ENCODE assay signal across 14 cellular contexts in genomic region chr11:77090373-77091111, GRCh38. TPM values are rescaled to one million over a fixed set of nuclear protein-coding genes. Genes with fewer than 3 reads are reported as not detected.
DNase-seq lines count a peak whose midpoint lies in the region; ATAC-seq and TF ChIP-seq lines count a peak whose summit lies in the region.
"Had no signal": no experiment of that assay in that cellular context is flagged by ENCODE, and none has a peak within 500 bp of the region (broad histone marks: within the 10 kb centered on the region; RNA-seq: fewer than 3 reads in every experiment).

No MANE protein-coding gene starts in this region.

- H3K27me3 ChIP-seq in Caco-2 (replicated peaks; ENCODE audit: control insufficient read depth, insufficient read depth, low read length) (no peaks in the 10 kb centered on the region), IMR-90 (ENCODE audit: control insufficient read depth, insufficient read depth, low read length) (no peaks in the 10 kb centered on the region)
- H3K27me3 ChIP-seq: neural progenitor cell, upper lobe of left lung had no signal

- no peak overlapping the region for H3K56ac ChIP-seq in IMR-90 (ENCODE audit: extremely low read depth, insufficient read depth, low read length)

- DNase-seq in Caco-2 (no peak), IMR-90 (no peak), posterior vena cava (ENCODE audit: low spot score) (peak; percentile 49), immature natural killer cell (no peak), NCI-H2029 (lab: John Stamatoyannopoulos, UW) (no peak)
- no peak for DNase-seq in activated effector memory CD4-positive, alpha-beta T cell treated with anti-CD3 and anti-CD28 coated beads, Interleukin-2, amount 50 U/mL, for 16 hours

- H2BK20ac ChIP-seq in IMR-90 (ENCODE audit: low read depth, low read length), result no peak overlapping the region

- no peak overlapping the region for H3K14ac ChIP-seq in IMR-90 (replicated peaks; ENCODE audit: low read depth, low read length)

- H3K9me1 ChIP-seq in IMR-90 (ENCODE audit: insufficient read depth, low read length), result no peaks in the 10 kb centered on the region

- CTCF ChIA-PET in Caco-2 (lab: Charles Lee) (interaction anchor here (0.6 to 4.6 kb wide), 41 partner anchors 8 to 369 kb away, joined by 3 to 380 read pairs (median 6); partner anchors contain the start of genes B3GNT6, CAPN5 and MYO7A), IMR-90 (lab: Yijun Ruan, JAX) (interaction anchor here (0.9 to 2.9 kb wide), 10 partner anchors 9 to 170 kb away, joined by 3 to 21 read pairs (median 5); partner anchors contain the start of gene CAPN5)

- H3K4me1 ChIP-seq in Caco-2 (peaks cover 24% of the 10 kb centered on the region), IMR-90 (ENCODE audit: control insufficient read depth, insufficient read depth, low read length) (no peaks in the 10 kb centered on the region)
- H3K4me1 ChIP-seq: neural progenitor cell, upper lobe of left lung had no signal

- H4K8ac ChIP-seq in IMR-90 (ENCODE audit: low read depth in 2 of 2, low read length in 2 of 2), result no peak overlapping the region

- dilution Hi-C loops in IMR-90 (cut with HindIII; ENCODE audit: low sequenced_read_pairs, unreplicated experiment), result no loop called here

- H3K36me3 ChIP-seq in Caco-2 (ENCODE audit: control insufficient read depth, insufficient read depth, low read length) (no peaks in the 10 kb centered on the region), IMR-90 (ENCODE audit: control insufficient read depth, insufficient read depth, low read length) (peaks cover 4% of the 10 kb centered on the region)
- H3K36me3 ChIP-seq: neural progenitor cell, upper lobe of left lung had no signal

- H3K9me3 Mint-ChIP-seq in Caco-2 (ENCODE audit: unreplicated experiment), result no peaks in the 10 kb centered on the region
- H3K9me3 Mint-ChIP-seq in immature natural killer cell, result no peaks in the 10 kb centered on the region
- H3K9me3 Mint-ChIP-seq: activated naive CD4-positive, alpha-beta T cell treated with anti-CD3 and anti-CD28 coated beads, Interleukin-2, amount 50 U/mL, for 24 hours; neural progenitor cell had no signal

- H2AK5ac ChIP-seq in IMR-90 (ENCODE audit: low read depth, low read length), result no peak overlapping the region

- H2BK5ac ChIP-seq in IMR-90 (ENCODE audit: low read depth, low read length, poor library complexity, severe bottlenecking), result no peak overlapping the region

- no peak for TF ChIP-seq POLR2A in IMR-90 (IDR thresholded peaks at IDR 0.05; ENCODE audit: low read depth, low read length)

- H3K36me3 Mint-ChIP-seq in Caco-2 (ENCODE audit: insufficient read depth, unreplicated experiment) (no peaks in the 10 kb centered on the region), immature natural killer cell (peaks cover 0 to 3% (median 3%) of the 10 kb centered on the region in 3 donors)
- H3K36me3 Mint-ChIP-seq: activated naive CD4-positive, alpha-beta T cell treated with anti-CD3 and anti-CD28 coated beads, Interleukin-2, amount 50 U/mL, for 24 hours; neural progenitor cell had no signal

- ATAC-seq in IMR-90 (ENCODE audit: low read depth), result no peak
- ATAC-seq in esophagus mucosa, result peak; percentile 5

- no peak for TF ChIP-seq RAD21 in IMR-90 (IDR thresholded peaks at IDR 0.05; ENCODE audit: low read length)

- H3K79me1 ChIP-seq in IMR-90 (ENCODE audit: low read depth in 1 of 2, low read length in 2 of 2), result no peaks in the 10 kb centered on the region; a peak in 1 of 4 replicates

- no peak overlapping the region for H3K9ac ChIP-seq in IMR-90 (ENCODE audit: low read depth, low read length)
- H3K9ac ChIP-seq: neural progenitor cell had no signal

- H3K4me3 Mint-ChIP-seq in Caco-2 (ENCODE audit: unreplicated experiment) (no peak overlapping the region), immature natural killer cell (no peak overlapping the region)
- H3K4me3 Mint-ChIP-seq: activated naive CD4-positive, alpha-beta T cell treated with anti-CD3 and anti-CD28 coated beads, Interleukin-2, amount 50 U/mL, for 24 hours; neural progenitor cell had no signal

- H3K23ac ChIP-seq in IMR-90 (ENCODE audit: low read depth, low read length), result no peak overlapping the region

- H4K5ac ChIP-seq in IMR-90 (ENCODE audit: low read depth, low read length), result no peak overlapping the region

- intact Hi-C loops in Caco-2 (cut with micrococcal nuclease; ENCODE audit: unreplicated experiment) (loop anchor here (1.0 to 5.0 kb wide), 7 partner anchors 14 to 358 kb away; partner anchors contain the start of gene CAPN5), IMR-90 (cut with micrococcal nuclease) (loop anchor here (1.0 kb wide), 2 partner anchors 43 to 356 kb away; no protein-coding TSS in a partner anchor), posterior vena cava (cut with DNase I) (loop anchor here (2.0 to 5.0 kb wide), 2 partner anchors 42 to 43 kb away; no protein-coding TSS in a partner anchor)

- no peak overlapping the region for H3K18ac ChIP-seq in IMR-90 (ENCODE audit: low read depth, low read length)

- H2BK120ac ChIP-seq in IMR-90 (ENCODE audit: low read depth, low read length), result no peak overlapping the region

- no CpG with 5 or more reads among the region's 13 CpGs for WGBS in IMR-90 (ENCODE audit: extremely low coverage in 2 of 2, insufficient read length in 1 of 2), 2 experiments

- H2BK15ac ChIP-seq in IMR-90 (ENCODE audit: low read depth, low read length), result no peak overlapping the region

- H3K4me2 ChIP-seq in IMR-90 (ENCODE audit: low read depth, low read length), result no peak overlapping the region
- H3K4me2 ChIP-seq: neural progenitor cell had no signal

- H2AK9ac ChIP-seq in IMR-90 (replicated peaks; ENCODE audit: low read depth, low read length, poor library complexity), result peak overlapping the region; percentile 74

- H3K9me3 ChIP-seq in Caco-2 (no peaks in the 10 kb centered on the region), IMR-90 (ENCODE audit: control insufficient read depth, insufficient read depth, low read length) (no peaks in the 10 kb centered on the region)
- H3K9me3 ChIP-seq: upper lobe of left lung had no signal

- H3K4me3 ChIP-seq in Caco-2 (ENCODE audit: low read depth, low read length) (no peak overlapping the region), IMR-90 (ENCODE audit: insufficient read depth, low read depth, low read length) (no peak overlapping the region)
- H3K4me3 ChIP-seq: neural progenitor cell, upper lobe of left lung had no signal

- in situ Hi-C loops in IMR-90 (cut with MboI; ENCODE audit: low sequenced_read_pairs), result loop anchor here (5.0 kb wide), 1 partner anchor 43 kb away; no protein-coding TSS in a partner anchor

- BruUV-seq in Caco-2 (replicated peaks; lab: Mats Ljungman, UMichigan) (no TSS peak), IMR-90 (replicated peaks; lab: Mats Ljungman, UMichigan) (no TSS peak)

- peaks cover 19% of the 10 kb centered on the region for H4K20me1 ChIP-seq in IMR-90 (ENCODE audit: insufficient read depth, low read length)

- POLR2A ChIA-PET in Caco-2 (lab: Charles Lee), result interaction anchor here (0.6 to 1.3 kb wide), 4 partner anchors 24 to 356 kb away, joined by 3 to 4 read pairs (median 4); partner anchors contain the start of gene CAPN5
- POLR2A ChIA-PET in IMR-90 (lab: Charles Lee; ENCODE audit: unreplicated experiment), result interaction anchor here (1.0 kb wide), 1 partner anchor 43 kb away, joined by 9 read pairs; no protein-coding TSS in a partner anchor

- no peak overlapping the region for H2AFZ ChIP-seq in IMR-90 (replicated peaks; ENCODE audit: low read length, poor library complexity)
- H2AFZ ChIP-seq: neural progenitor cell had no signal

- H4K91ac ChIP-seq in IMR-90 (ENCODE audit: insufficient read depth, low read depth, low read length), result no peak overlapping the region

- H3K27me3 Mint-ChIP-seq in Caco-2 (ENCODE audit: insufficient read depth, unreplicated experiment), result no peaks in the 10 kb centered on the region
- peaks cover 0 to 3% (median 1%) of the 10 kb centered on the region in 3 donors for H3K27me3 Mint-ChIP-seq in immature natural killer cell (ENCODE audit: low read depth in 3 of 3)
- H3K27me3 Mint-ChIP-seq: activated naive CD4-positive, alpha-beta T cell treated with anti-CD3 and anti-CD28 coated beads, Interleukin-2, amount 50 U/mL, for 24 hours had no signal

- no peak overlapping the region for H3K27ac ChIP-seq in IMR-90 (ENCODE audit: insufficient read depth, low read length)
- H3K27ac ChIP-seq: C4-2B, neural progenitor cell, upper lobe of left lung had no signal

- no peak overlapping the region for H3K4ac ChIP-seq in IMR-90 (ENCODE audit: low read depth, low read length)

- H3K27ac Mint-ChIP-seq in Caco-2 (ENCODE audit: unreplicated experiment) (peak overlapping the region; percentile 39), immature natural killer cell (no peak overlapping the region)
- H3K27ac Mint-ChIP-seq: neural progenitor cell had no signal

- TF ChIP-seq CTCF in Caco-2 (IDR thresholded peaks at IDR 0.05; ENCODE audit: insufficient read depth in 1 of 2, low read depth in 1 of 2, low read length in 1 of 2, severe bottlenecking in 1 of 2, unreplicated experiment in 1 of 2), result no peak
- TF ChIP-seq CTCF in IMR-90 (conservative IDR thresholded peaks at IDR 0.05; ENCODE audit: low read depth, low read length), result no peak

- H3K4me1 Mint-ChIP-seq in Caco-2 (ENCODE audit: low read depth, unreplicated experiment) (peaks cover 21% of the 10 kb centered on the region), immature natural killer cell (peaks cover 5 to 8% of the 10 kb centered on the region in 2 donors)

RNA-seq across cellular contexts. Expression of gene OMP, which starts 12.1 kb away (rescaled TPM):
- total RNA-seq in Caco-2 (2022) (0.70 and 2.5 TPM in 2 replicates), IMR-90 (2012; rRNA removed) (not detected in 2 replicates), esophagus mucosa (not detected), posterior vena cava (under 1 TPM in 1 of 2 donors, not detected in 1; 0.76 TPM)
- polyA plus RNA-seq in IMR-90 (2012; rRNA removed) (0.27 and 0.46 TPM in 2 replicates), immature natural killer cell (not detected)
- polyA plus RNA-seq in IMR-90 (2012; cell fraction: cytosol; rRNA removed), result 0.19 TPM in 1 of 2 replicates, not detected in the other
- polyA plus RNA-seq in IMR-90 (2012; cell fraction: nucleus; rRNA removed; ENCODE audit: low replicate concordance), result 0.71 and 1.6 TPM in 2 replicates
- total RNA-seq: M059J; RPMI7951; T-helper 1 cell treated with Interleukin-12 subunit alpha and Interleukin-12 subunit beta and Interleukin-4 antibody, amounts not matched to agents 30 ng/mL and 1 ng/mL, for 36 hours had no signal

RNA-seq across cellular contexts. Expression of gene CAPN5, which starts 23.8 kb away (rescaled TPM):
- total RNA-seq in Caco-2 (2022), result 18.8 and 21.2 TPM in 2 replicates
- total RNA-seq in IMR-90 (2012; rRNA removed), result 8.1 TPM in 2 replicates
- polyA plus RNA-seq in IMR-90 (2012; rRNA removed), result 24.0 and 26.9 TPM in 2 replicates
- 13.0 and 28.2 TPM in 2 replicates for polyA plus RNA-seq in IMR-90 (2012; cell fraction: cytosol; rRNA removed)
- 72.1 and 107 TPM in 2 replicates for polyA plus RNA-seq in IMR-90 (2012; cell fraction: nucleus; rRNA removed; ENCODE audit: low replicate concordance)
- total RNA-seq in esophagus mucosa, result 30.4 TPM
- 10 to 100 TPM; 14.4 to 23.4 TPM for total RNA-seq in posterior vena cava
- 10 to 100 TPM in 1 of 3 donors, 1 to 10 TPM in 2; 1.6 to 18.8 (median 6.1) TPM for polyA plus RNA-seq in immature natural killer cell

RNA-seq across cellular contexts. Expression of gene MYO7A, which starts 37.5 kb away (rescaled TPM):
- total RNA-seq in Caco-2 (2022) (8.9 and 10.2 TPM in 2 replicates), IMR-90 (2012; rRNA removed) (under 0.01 TPM in 1 of 2 replicates, not detected in the other), esophagus mucosa (0.96 TPM), posterior vena cava (10 to 100 TPM; 12.2 to 17.3 TPM)
- polyA plus RNA-seq in IMR-90 (2012; rRNA removed) (0.01 and 0.02 TPM in 2 replicates), immature natural killer cell (under 1 TPM in 2 of 3 donors, not detected in 1; 0.21 to 0.45 TPM)
- polyA plus RNA-seq in IMR-90 (2012; cell fraction: cytosol; rRNA removed), result 0.02 and 0.05 TPM in 2 replicates
- polyA plus RNA-seq in IMR-90 (2012; cell fraction: nucleus; rRNA removed; ENCODE audit: low replicate concordance), result 0.23 and 0.24 TPM in 2 replicates
- total RNA-seq: M059J had no signal

RNA-seq across cellular contexts. Expression of gene B3GNT6, which starts 56.3 kb away (rescaled TPM):
- total RNA-seq in Caco-2 (2022), result not detected in 2 replicates
- total RNA-seq in IMR-90 (2012; rRNA removed), result not detected in 2 replicates
- polyA plus RNA-seq in IMR-90 (2012; rRNA removed), result 0.03 TPM in 1 of 2 replicates, not detected in the other
- not detected in 2 replicates for polyA plus RNA-seq in IMR-90 (2012; cell fraction: cytosol; rRNA removed)
- 0.02 TPM in 1 of 2 replicates, not detected in the other for polyA plus RNA-seq in IMR-90 (2012; cell fraction: nucleus; rRNA removed; ENCODE audit: low replicate concordance)
- 2.3 TPM for total RNA-seq in esophagus mucosa
- not detected for total RNA-seq in posterior vena cava
- polyA plus RNA-seq in immature natural killer cell, result not detected
- total RNA-seq: M059J; RPMI7951; T-helper 1 cell treated with Interleukin-12 subunit alpha and Interleukin-12 subunit beta and Interleukin-4 antibody, amounts not matched to agents 30 ng/mL and 1 ng/mL, for 36 hours had no signal
